In genomic region chr13:98155475-98156111, GRCh38 we compare ENCODE assay signal across 22 cellular contexts. TPM values are rescaled to one million over a fixed set of nuclear protein-coding genes. Genes with fewer than 3 reads are reported as not detected.
DNase-seq lines count a peak whose midpoint lies in the region; ATAC-seq, FAIRE-seq and TF ChIP-seq lines count a peak whose summit lies in the region.
"Had no signal": no experiment of that assay in that cellular context is flagged by ENCODE, and none has a peak within 500 bp of the region (broad histone marks: within the 10 kb centered on the region; RNA-seq: fewer than 3 reads in every experiment).

No MANE protein-coding gene starts in this region.

- DNase-seq in A172 (ENCODE audit: low spot score) (peak; percentile 43), astrocyte (ENCODE audit: low read depth) (peak; percentile 69), glomerular visceral epithelial cell (ENCODE audit: extremely low spot score) (peak; percentile 69), HPDE6-E6E7 (ENCODE audit: extremely low spot score) (no peak)
- no peak for DNase-seq in activated naive CD4-positive, alpha-beta T cell treated with anti-CD3 and anti-CD28 coated beads, Interleukin-2, amount 50 U/mL, for 72 hours (ENCODE audit: low spot score in 2 of 2)
- DNase-seq: ACHN; activated CD4-positive, alpha-beta T cell treated with anti-CD3 and anti-CD28 coated beads, Interleukin-2, amount 10 ng/mL, durations not matched to agents 7 days and 5 days; activated naive CD8-positive, alpha-beta T cell treated with anti-CD3 and anti-CD28 coated beads, Interleukin-2, amount 50 U/mL, for 24 hours; activated T-cell treated with anti-CD3 and anti-CD28 coated beads, Interleukin-2, amount 50 U/mL, for 24 hours; COR-L47; NCI-H2029 treated with DMSO at 0.1 percent for 48 hours; SHP77; T-helper 9 cell had no signal

- peak; percentile 62 for FAIRE-seq in astrocyte (lab: Jason Lieb, UNC)

- H2AFZ ChIP-seq in astrocyte (ENCODE audit: low read depth, low read length): no peak overlapping the region
- H2AFZ ChIP-seq: neural progenitor cell had no signal

- POLR2A ChIA-PET in HEK293 (lab: Yijun Ruan, JAX): no interaction called here

- H3K36me3 Mint-ChIP-seq in astrocyte (ENCODE audit: low read depth, unreplicated experiment): peaks cover 1% of the 10 kb centered on the region
- H3K36me3 Mint-ChIP-seq in activated naive CD4-positive, alpha-beta T cell treated with anti-CD3 and anti-CD28 coated beads, Interleukin-2, amount 50 U/mL, for 72 hours: no peaks in the 10 kb centered on the region
- H3K36me3 Mint-ChIP-seq: memory B cell; stimulated activated memory B cell treated with anti-CD40 and anti-IgM and Interleukin-4, amounts not matched to agents 10 μg/mL and 1 μg/mL and 100 μg/mL, for 72 hours had no signal

- peaks cover 21% of the 10 kb centered on the region for H3K4me1 Mint-ChIP-seq in astrocyte (ENCODE audit: low read depth, unreplicated experiment)
- H3K4me1 Mint-ChIP-seq: activated CD4-positive, alpha-beta T cell treated with anti-CD3 and anti-CD28 coated beads, Interleukin-2, amount 10 ng/mL, durations not matched to agents 7 days and 5 days; activated naive CD8-positive, alpha-beta T cell treated with anti-CD3 and anti-CD28 coated beads, Interleukin-2, amount 50 U/mL, for 24 hours; memory B cell; stimulated activated memory B cell treated with anti-CD40 and anti-IgM and Interleukin-4, amounts not matched to agents 10 μg/mL and 1 μg/mL and 100 μg/mL, for 72 hours had no signal

- no peaks in the 10 kb centered on the region for H3K36me3 ChIP-seq in HEK293 (ENCODE audit: control insufficient read depth in 2 of 2, insufficient read depth in 1 of 2, low read length in 2 of 2)
- H3K36me3 ChIP-seq in astrocyte (ENCODE audit: insufficient read depth, low read length): no peaks in the 10 kb centered on the region
- H3K36me3 ChIP-seq: neural progenitor cell had no signal

- CTCF ChIA-PET in HEK293 (lab: Yijun Ruan, JAX): interaction anchor here (1.4 kb wide), 1 partner anchor 11 kb away, joined by 6 read pairs; no protein-coding TSS in a partner anchor

- H3K4me3 Mint-ChIP-seq in astrocyte (ENCODE audit: unreplicated experiment): no peak overlapping the region
- H3K4me3 Mint-ChIP-seq: activated CD4-positive, alpha-beta T cell treated with anti-CD3 and anti-CD28 coated beads, Interleukin-2, amount 10 ng/mL, durations not matched to agents 7 days and 5 days; activated naive CD8-positive, alpha-beta T cell treated with anti-CD3 and anti-CD28 coated beads, Interleukin-2, amount 50 U/mL, for 24 hours; activated T-cell treated with anti-CD3 and anti-CD28 coated beads, Interleukin-2, amount 50 U/mL, for 24 hours; memory B cell; neural progenitor cell; stimulated activated memory B cell treated with anti-CD40 and anti-IgM and Interleukin-4, amounts not matched to agents 10 μg/mL and 1 μg/mL and 100 μg/mL, for 72 hours had no signal

- peaks cover 62% of the 10 kb centered on the region for H4K20me1 ChIP-seq in astrocyte (ENCODE audit: insufficient read depth, low read length)

- H3K9me3 ChIP-seq in HEK293 (ENCODE audit: control insufficient read depth, insufficient read depth, low read depth, low read length): no peaks in the 10 kb centered on the region
- H3K9me3 ChIP-seq in astrocyte (ENCODE audit: insufficient read depth, low read depth, low read length): no peaks in the 10 kb centered on the region

- H3K9me3 Mint-ChIP-seq in astrocyte (ENCODE audit: unreplicated experiment): no peaks in the 10 kb centered on the region
- H3K9me3 Mint-ChIP-seq in activated naive CD4-positive, alpha-beta T cell treated with anti-CD3 and anti-CD28 coated beads, Interleukin-2, amount 50 U/mL, for 72 hours: no peaks in the 10 kb centered on the region
- H3K9me3 Mint-ChIP-seq: activated CD4-positive, alpha-beta T cell treated with anti-CD3 and anti-CD28 coated beads, Interleukin-2, amount 10 ng/mL, durations not matched to agents 7 days and 5 days; activated naive CD8-positive, alpha-beta T cell treated with anti-CD3 and anti-CD28 coated beads, Interleukin-2, amount 50 U/mL, for 24 hours; activated T-cell treated with anti-CD3 and anti-CD28 coated beads, Interleukin-2, amount 50 U/mL, for 24 hours; memory B cell; stimulated activated memory B cell treated with anti-CD40 and anti-IgM and Interleukin-4, amounts not matched to agents 10 μg/mL and 1 μg/mL and 100 μg/mL, for 72 hours had no signal

- H3K4me1 ChIP-seq in HEK293 (ENCODE audit: control insufficient read depth, insufficient read depth, low read length): peaks cover 6% of the 10 kb centered on the region
- no peaks in the 10 kb centered on the region for H3K4me1 ChIP-seq in astrocyte (ENCODE audit: insufficient read depth, low read length)
- H3K4me1 ChIP-seq: neural progenitor cell had no signal

- ATAC-seq in activated naive CD4-positive, alpha-beta T cell treated with anti-CD3 and anti-CD28 coated beads, Interleukin-2, amount 50 U/mL, for 72 hours: no peak
- ATAC-seq in HG02588 (IDR thresholded peaks at IDR 0.05; ENCODE audit: unreplicated experiment): no peak
- no peak for ATAC-seq in GM21786 (IDR thresholded peaks at IDR 0.05; ENCODE audit: unreplicated experiment)
- ATAC-seq: activated naive CD8-positive, alpha-beta T cell treated with anti-CD3 and anti-CD28 coated beads, Interleukin-2, amount 50 U/mL, for 24 hours; stimulated activated memory B cell treated with anti-CD40 and anti-IgM and Interleukin-4, amounts not matched to agents 10 μg/mL and 1 μg/mL and 100 μg/mL, for 72 hours had no signal

- no peaks in the 10 kb centered on the region for H3K27me3 Mint-ChIP-seq in astrocyte (ENCODE audit: low read depth, unreplicated experiment)

- no peak overlapping the region for H3K9ac ChIP-seq in astrocyte (ENCODE audit: low read length)
- H3K9ac ChIP-seq: neural progenitor cell had no signal

- peak overlapping the region; percentile 18 for H3K27ac Mint-ChIP-seq in astrocyte (ENCODE audit: unreplicated experiment)
- no peak overlapping the region for H3K27ac Mint-ChIP-seq in activated naive CD4-positive, alpha-beta T cell treated with anti-CD3 and anti-CD28 coated beads, Interleukin-2, amount 50 U/mL, for 72 hours
- H3K27ac Mint-ChIP-seq: activated CD4-positive, alpha-beta T cell treated with anti-CD3 and anti-CD28 coated beads, Interleukin-2, amount 10 ng/mL, durations not matched to agents 7 days and 5 days; activated naive CD8-positive, alpha-beta T cell treated with anti-CD3 and anti-CD28 coated beads, Interleukin-2, amount 50 U/mL, for 24 hours; activated T-cell treated with anti-CD3 and anti-CD28 coated beads, Interleukin-2, amount 50 U/mL, for 24 hours; memory B cell; neural progenitor cell; stimulated activated memory B cell treated with anti-CD40 and anti-IgM and Interleukin-4, amounts not matched to agents 10 μg/mL and 1 μg/mL and 100 μg/mL, for 72 hours had no signal

- H3K79me2 ChIP-seq in astrocyte (ENCODE audit: insufficient read depth, low read length): peaks cover 90% of the 10 kb centered on the region

- H3K27ac ChIP-seq in HEK293 (ENCODE audit: extremely low read depth, low read depth, low read length) (no peak overlapping the region), astrocyte (ENCODE audit: low read depth, low read length) (no peak overlapping the region)
- H3K27ac ChIP-seq: coronary artery, neural progenitor cell had no signal

- H3K4me3 ChIP-seq in HEK293 (ENCODE audit: low read depth, low read length) (no peak overlapping the region), astrocyte (ENCODE audit: insufficient read depth, low read depth, low read length) (no peak overlapping the region)
- H3K4me3 ChIP-seq: coronary artery, neural progenitor cell had no signal

- no peaks in the 10 kb centered on the region for H3K27me3 ChIP-seq in astrocyte (ENCODE audit: insufficient read depth, low read length)
- H3K27me3 ChIP-seq: neural progenitor cell had no signal

- H3K4me2 ChIP-seq in astrocyte (ENCODE audit: low read length): no peak overlapping the region
- H3K4me2 ChIP-seq: neural progenitor cell had no signal

- TF ChIP-seq CTCF in HEK293 (tag by site-specific recombination; IDR thresholded peaks at IDR 0.05) (no peak), astrocyte (IDR thresholded peaks at IDR 0.05; ENCODE audit: insufficient read depth, low read depth, low read length) (no peak)

TF ChIP-seq in HEK293, 187 proteins besides CTCF, POLR2A, EP300 and RAD21 (continues in another document):
- TF ChIP-seq ZNF18 (tag by site-specific recombination; IDR thresholded peaks at IDR 0.05): 0 out of 2 replicates have a peak, but pooled peaks have one; percentile 20
- TF ChIP-seq SETDB1 (IDR thresholded peaks at IDR 0.05; ENCODE audit: insufficient read length, low read length): no peak
- TF ChIP-seq ZNF660 (tag by site-specific recombination; IDR thresholded peaks at IDR 0.05): peak; percentile 21; the same call in 1 of the 2 replicates
- TF ChIP-seq GLIS1 (tag by site-specific recombination; IDR thresholded peaks at IDR 0.05): 0 out of 2 replicates have a peak, but pooled peaks have one; percentile 17
- TF ChIP-seq YY1 (tag by site-specific recombination; IDR thresholded peaks at IDR 0.05): no peak
- TF ChIP-seq ZNF600 (tag by site-specific recombination; IDR thresholded peaks at IDR 0.05): 0 out of 2 replicates have a peak, but pooled peaks have one; percentile 40
- no peak for TF ChIP-seq ZNF626 (tag by site-specific recombination; IDR thresholded peaks at IDR 0.05)
- 0 out of 2 replicates have a peak, but pooled peaks have one; percentile 66 for TF ChIP-seq ZNF2 (tag by site-specific recombination; IDR thresholded peaks at IDR 0.05)
- TF ChIP-seq ZNF580 (tag by site-specific recombination; IDR thresholded peaks at IDR 0.05): peak; percentile 82

RNA-seq across cellular contexts. Expression of gene FARP1, which starts 12.7 kb away (rescaled TPM):
- 16.4 and 18.2 TPM in 2 replicates for total RNA-seq in A172 (2014; rRNA removed; shearing (Covaris generic))
- 99.9 and 128 TPM in 2 replicates for total RNA-seq in astrocyte
- under 1 TPM; 0.58 to 0.61 TPM for total RNA-seq in activated naive CD4-positive, alpha-beta T cell treated with anti-CD3 and anti-CD28 coated beads, Interleukin-2, amount 50 U/mL, for 72 hours

RNA-seq across cellular contexts. Expression of gene RNF113B, which starts 21.5 kb away (rescaled TPM):
- not detected in 2 replicates for total RNA-seq in A172 (2014; rRNA removed; shearing (Covaris generic))
- total RNA-seq in astrocyte: not detected in 2 replicates
- total RNA-seq in activated naive CD4-positive, alpha-beta T cell treated with anti-CD3 and anti-CD28 coated beads, Interleukin-2, amount 50 U/mL, for 72 hours: not detected
- total RNA-seq: activated CD4-positive, alpha-beta T cell treated with anti-CD3 and anti-CD28 coated beads, Interleukin-2, amount 10 ng/mL, durations not matched to agents 7 days and 5 days; skeletal muscle tissue; urinary bladder had no signal

Comparison
In these comparisons a context has a peak if more than half of its experiments do, and no peak if none do; other contexts are left out.
1. DNase-seq: peak in A172 (single experiment), astrocyte (single experiment) and glomerular visceral epithelial cell (single experiment); none in HPDE6-E6E7 (single experiment) and activated naive CD4-positive, alpha-beta T cell treated with anti-CD3 and anti-CD28 coated beads, Interleukin-2, amount 50 U/mL, for 72 hours (0 of 2).
2. RNA of gene FARP1, which starts 12.7 kb away (total RNA-seq): 99.9 to 128 TPM in astrocyte and 16.4 to 18.2 TPM in A172; 0.58 to 0.61 TPM in activated naive CD4-positive, alpha-beta T cell treated with anti-CD3 and anti-CD28 coated beads, Interleukin-2, amount 50 U/mL, for 72 hours; every median in the first group is over 10 times any median in the second.